ENCODE assay signal across 8 cellular contexts in the genomic region with DNA sequence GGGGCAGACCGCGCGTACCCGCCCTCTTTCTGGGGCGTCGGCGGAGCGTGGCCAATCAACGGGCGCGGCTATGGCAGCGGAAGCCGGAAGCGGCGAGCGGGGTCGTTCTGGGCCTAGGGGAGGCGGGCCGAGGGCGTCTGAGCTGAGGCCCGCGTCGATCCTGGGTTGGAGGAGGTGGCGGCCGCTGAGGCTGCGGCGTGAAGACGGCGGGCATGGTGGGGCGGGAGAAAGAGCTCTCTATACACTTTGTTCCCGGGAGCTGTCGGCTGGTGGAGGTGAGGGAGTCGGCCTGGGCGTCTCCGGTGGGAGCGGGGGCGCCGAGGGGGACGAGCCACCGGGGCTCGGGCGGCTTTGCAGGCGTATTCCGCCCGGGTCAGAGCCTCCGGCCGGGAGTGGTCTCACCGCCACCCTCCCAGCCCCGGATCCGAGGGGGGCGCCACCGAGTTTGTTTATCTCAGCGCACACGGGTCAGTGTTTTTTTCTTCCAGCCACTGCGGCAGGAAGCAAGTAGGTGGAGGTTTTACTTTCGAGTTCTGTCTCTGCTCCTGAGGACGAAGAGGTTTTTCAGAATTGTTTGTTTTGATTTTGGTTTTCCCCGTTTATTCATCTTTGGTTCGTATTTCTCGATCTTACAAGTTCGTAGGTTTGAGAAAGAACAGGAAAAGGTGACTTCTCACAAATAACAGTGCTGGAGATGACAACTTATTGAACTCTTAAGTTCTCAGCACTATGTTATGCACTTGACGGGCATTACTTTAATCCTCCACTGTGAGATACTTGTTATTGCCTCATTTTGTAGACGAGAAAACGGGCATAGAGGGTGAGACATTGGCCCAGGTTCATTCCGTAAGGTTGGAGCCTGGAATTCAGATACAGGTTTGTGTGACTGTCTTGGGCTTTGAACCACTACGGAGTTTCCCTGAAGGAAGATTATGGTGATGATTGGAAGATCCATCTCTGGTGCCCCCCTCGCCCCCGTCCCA. TPM values are rescaled to one million over a fixed set of nuclear protein-coding genes. Genes with fewer than 3 reads are reported as not detected.
DNase-seq lines count a peak whose midpoint lies in the region; FAIRE-seq and TF ChIP-seq lines count a peak whose summit lies in the region.

A gene (plus strand): TSS at position 145 of the 983 bp plus-strand sequence. CDS start 68 bp downstream, at position 213.

- TF ChIP-seq RAD21 in neural cell (conservative IDR thresholded peaks at IDR 0.05): peak; percentile 33

- H3K9ac ChIP-seq in neural cell (ENCODE audit: low read length): peak within 1 kb of the TSS; percentile 76

- H3K9me2 ChIP-seq in neural cell (ENCODE audit: insufficient read depth, low read length): no peaks in the 10 kb centered on the region

- peak within 1 kb of the TSS; percentile 85 for H3K4me3 ChIP-seq in HAP-1
- peak within 1 kb of the TSS; percentile 81 for H3K4me3 ChIP-seq in MG63
- peak within 1 kb of the TSS; percentile 72 for H3K4me3 ChIP-seq in fibroblast of the aortic adventitia (ENCODE audit: low read depth, low read length)
- H3K4me3 ChIP-seq in neural cell (ENCODE audit: low read length): peak within 1 kb of the TSS; percentile 67
- H3K4me3 ChIP-seq in stomach: peak within 1 kb of the TSS; percentile 67 to 82 (median 77)

- H2AFZ ChIP-seq in neural cell (ENCODE audit: low read depth, low read length): peak within 1 kb of the TSS; percentile 77

- in situ Hi-C loops in HAP-1 (cut with MboI; ENCODE audit: low sequenced_read_pairs): no loop called here

- H4K20me1 ChIP-seq in neural cell (ENCODE audit: insufficient read depth): no peaks in the 10 kb centered on the region

- H3K27me3 ChIP-seq in HAP-1 (ENCODE audit: low read depth): no peaks in the 10 kb centered on the region
- H3K27me3 ChIP-seq in MG63: no peaks in the 10 kb centered on the region
- H3K27me3 ChIP-seq in neural cell (ENCODE audit: insufficient read depth, low read depth, low read length): no peaks in the 10 kb centered on the region
- no peaks in the 10 kb centered on the region for H3K27me3 ChIP-seq in stomach

- no peak for TF ChIP-seq EP300 in neural cell (conservative IDR thresholded peaks at IDR 0.05; ENCODE audit: poor library complexity, severe bottlenecking)
- no peak for TF ChIP-seq EP300 in stomach (IDR thresholded peaks at IDR 0.05)

- no peaks in the 10 kb centered on the region for H3F3A ChIP-seq in neural cell (ENCODE audit: insufficient read depth, low read length, poor library complexity, severe bottlenecking)

- H3K4me2 ChIP-seq in neural cell (ENCODE audit: low read length): peak within 1 kb of the TSS; percentile 88

- 0 to 1% (median 0%) methylated on average over 51 to 68 of the region's 68 CpGs for WGBS in stomach, 5 donors

- intact Hi-C loops in stomach (cut with DNase I; ENCODE audit: low total_unique reads): no loop called here

- H3K9me3 ChIP-seq in HAP-1: no peaks in the 10 kb centered on the region
- H3K9me3 ChIP-seq in MG63: no peaks in the 10 kb centered on the region
- H3K9me3 ChIP-seq in neural cell (ENCODE audit: low read length): no peaks in the 10 kb centered on the region
- H3K9me3 ChIP-seq in stomach: no peaks in the 10 kb centered on the region

- peaks cover 47% of the 10 kb centered on the region for H3K79me2 ChIP-seq in neural cell (replicated peaks; ENCODE audit: insufficient read depth, low read length)

- TF ChIP-seq CTCF in fibroblast of the aortic adventitia (IDR thresholded peaks at IDR 0.05; ENCODE audit: insufficient read depth, low read length) (peak; percentile 42), neural cell (IDR thresholded peaks at IDR 0.05; ENCODE audit: poor library complexity, severe bottlenecking) (peak; percentile 77), stomach (IDR thresholded peaks at IDR 0.05) (peak in 4 of 7 experiments; percentile 24 to 53 (median 31))

- H3K36me3 ChIP-seq in HAP-1 (replicated peaks) (no peaks in the 10 kb centered on the region), MG63 (no peaks in the 10 kb centered on the region; the same call in 1 of the 2 replicates), neural cell (ENCODE audit: insufficient read depth, low read length) (no peaks in the 10 kb centered on the region), stomach (no peaks in the 10 kb centered on the region)

- H3K27ac ChIP-seq in neural cell (ENCODE audit: low read length) (peak within 1 kb of the TSS; percentile 82), stomach (peak within 1 kb of the TSS; percentile 94 to 99 (median 98))

- DNase-seq in HAP-1 (ENCODE audit: low spot score in 2 of 2) (peak; percentile 92 to 97), MG63 (peak; percentile 98), SHP77 treated with DMSO at 0.1 percent for 48 hours (lab: John Stamatoyannopoulos, UW) (peak; percentile 74), fibroblast of the aortic adventitia (ENCODE audit: low read depth) (peak; percentile 89), stomach (peak; percentile 96)
- peak; percentile 99 for DNase-seq in activated effector memory CD4-positive, alpha-beta T cell treated with anti-CD3 and anti-CD28 coated beads, Interleukin-2, amount 50 U/mL, for 16 hours

- peak in 2 of 4 donors; percentile 86 to 96 for TF ChIP-seq POLR2A in stomach (IDR thresholded peaks at IDR 0.05)

- H3K4me1 ChIP-seq in HAP-1 (peaks cover 37% of the 10 kb centered on the region), stomach (peaks cover 23 to 74% (median 51%) of the 10 kb centered on the region in 4 donors)

- FAIRE-seq in G401.6 (lab: Jason Lieb, UNC): peak; percentile 93

TF ChIP-seq in neural cell, 6 proteins besides CTCF, POLR2A, EP300 and RAD21:
- peak; percentile 50 for TF ChIP-seq SMC3 (conservative IDR thresholded peaks at IDR 0.05; ENCODE audit: poor library complexity)
- peak; percentile 87 for TF ChIP-seq MXI1 (conservative IDR thresholded peaks at IDR 0.05; ENCODE audit: poor library complexity, severe bottlenecking)
- peak; percentile 44 for TF ChIP-seq TAF1 (IDR thresholded peaks at IDR 0.05; ENCODE audit: low read depth)
- TF ChIP-seq, protein P1, sequence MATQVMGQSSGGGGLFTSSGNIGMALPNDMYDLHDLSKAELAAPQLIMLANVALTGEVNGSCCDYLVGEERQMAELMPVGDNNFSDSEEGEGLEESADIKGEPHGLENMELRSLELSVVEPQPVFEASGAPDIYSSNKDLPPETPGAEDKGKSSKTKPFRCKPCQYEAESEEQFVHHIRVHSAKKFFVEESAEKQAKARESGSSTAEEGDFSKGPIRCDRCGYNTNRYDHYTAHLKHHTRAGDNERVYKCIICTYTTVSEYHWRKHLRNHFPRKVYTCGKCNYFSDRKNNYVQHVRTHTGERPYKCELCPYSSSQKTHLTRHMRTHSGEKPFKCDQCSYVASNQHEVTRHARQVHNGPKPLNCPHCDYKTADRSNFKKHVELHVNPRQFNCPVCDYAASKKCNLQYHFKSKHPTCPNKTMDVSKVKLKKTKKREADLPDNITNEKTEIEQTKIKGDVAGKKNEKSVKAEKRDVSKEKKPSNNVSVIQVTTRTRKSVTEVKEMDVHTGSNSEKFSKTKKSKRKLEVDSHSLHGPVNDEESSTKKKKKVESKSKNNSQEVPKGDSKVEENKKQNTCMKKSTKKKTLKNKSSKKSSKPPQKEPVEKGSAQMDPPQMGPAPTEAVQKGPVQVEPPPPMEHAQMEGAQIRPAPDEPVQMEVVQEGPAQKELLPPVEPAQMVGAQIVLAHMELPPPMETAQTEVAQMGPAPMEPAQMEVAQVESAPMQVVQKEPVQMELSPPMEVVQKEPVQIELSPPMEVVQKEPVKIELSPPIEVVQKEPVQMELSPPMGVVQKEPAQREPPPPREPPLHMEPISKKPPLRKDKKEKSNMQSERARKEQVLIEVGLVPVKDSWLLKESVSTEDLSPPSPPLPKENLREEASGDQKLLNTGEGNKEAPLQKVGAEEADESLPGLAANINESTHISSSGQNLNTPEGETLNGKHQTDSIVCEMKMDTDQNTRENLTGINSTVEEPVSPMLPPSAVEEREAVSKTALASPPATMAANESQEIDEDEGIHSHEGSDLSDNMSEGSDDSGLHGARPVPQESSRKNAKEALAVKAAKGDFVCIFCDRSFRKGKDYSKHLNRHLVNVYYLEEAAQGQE (IDR thresholded peaks at IDR 0.05; ENCODE audit: borderline replicate concordance): peak; percentile 26
- TF ChIP-seq EZH2 (IDR thresholded peaks at IDR 0.05; ENCODE audit: borderline replicate concordance, insufficient read depth, low read length, poor library complexity, severe bottlenecking): no peak
- peak; percentile 90 for TF ChIP-seq POLR2AphosphoS5 (IDR thresholded peaks at IDR 0.05)

RNA-seq across cellular contexts. Expression of the gene that starts here (rescaled TPM):
- 36.8 and 90.5 TPM in 2 replicates for total RNA-seq in MG63 (2014; rRNA removed; shearing (Covaris generic); ENCODE audit: low replicate concordance)
- total RNA-seq in fibroblast of the aortic adventitia (ENCODE audit: low replicate concordance): 31.6 and 74.7 TPM in 2 replicates
- 28.5 and 31.8 TPM in 2 replicates for polyA plus RNA-seq in neural cell
- polyA minus RNA-seq in neural cell: 30.4 and 40.1 TPM in 2 replicates
- 10 to 100 TPM in 4 of 5 donors, 1 to 10 TPM in 1; 6.7 to 84.3 (median 32.6) TPM for total RNA-seq in stomach
- 10 to 100 TPM; 38.4 to 65.1 (median 47.2) TPM for polyA plus RNA-seq in stomach

Comparison
In these comparisons a context has a peak if more than half of its experiments do, and no peak if none do; other contexts are left out.
1. Peak in every context shown above with its lines: DNase-seq, H3K4me3 ChIP-seq and H3K27ac ChIP-seq.